21 cellular contexts compared by ENCODE assay signal in genomic region chr5:143053780-143054179, GRCh38.
A peak's percentile ranks its signal among the peaks of the same experiment; 100 is the strongest.
DNase-seq lines count a peak whose midpoint lies in the region; ATAC-seq and TF ChIP-seq lines count a peak whose summit lies in the region.
"Had no signal": no experiment of that assay in that cellular context is flagged by ENCODE, and none has a peak within 500 bp of the region (broad histone marks: within the 10 kb centered on the region; RNA-seq: fewer than 3 reads in every experiment).

No MANE protein-coding gene starts in this region.

- no peaks in the 10 kb centered on the region for H3K9me2 ChIP-seq in MM.1S (replicated peaks; ENCODE audit: insufficient read depth, low read length)

- H3F3A ChIP-seq in MM.1S (ENCODE audit: insufficient read depth, low read length): peaks cover 34% of the 10 kb centered on the region

- H3K36me3 ChIP-seq in left ventricle myocardium inferior (peaks cover 34% of the 10 kb centered on the region), MM.1S (replicated peaks; ENCODE audit: insufficient read depth, low read length) (no peaks in the 10 kb centered on the region)
- H3K36me3 ChIP-seq: colonic mucosa, pancreas had no signal

- ATAC-seq in Right ventricle myocardium inferior: no peak
- ATAC-seq in central memory CD8-positive, alpha-beta T cell (replicated peaks; ENCODE audit: extremely low read depth, poor library complexity, severe bottlenecking): no peak
- ATAC-seq: left cardiac atrium had no signal

- H3K4me1 ChIP-seq in left ventricle myocardium inferior (peaks cover 70% of the 10 kb centered on the region), MM.1S (ENCODE audit: low read length) (peaks cover 73% of the 10 kb centered on the region)
- H3K4me1 ChIP-seq: colonic mucosa had no signal

- H3K4me3 Mint-ChIP-seq in central memory CD8-positive, alpha-beta T cell: no peak overlapping the region
- H3K4me3 Mint-ChIP-seq: CD4-positive, alpha-beta T cell; HFFc6 had no signal

- H3K27me3 ChIP-seq in left ventricle myocardium inferior (ENCODE audit: low read depth): no peaks in the 10 kb centered on the region
- H3K27me3 ChIP-seq in MM.1S (replicated peaks; ENCODE audit: insufficient read depth, low read length): no peaks in the 10 kb centered on the region
- H3K27me3 ChIP-seq: colonic mucosa, pancreas had no signal

- H3K4me1 Mint-ChIP-seq in central memory CD8-positive, alpha-beta T cell: peaks cover 43% of the 10 kb centered on the region

- H3K9ac ChIP-seq in MM.1S (ENCODE audit: low read length): peak overlapping the region; percentile 33; the same call in 1 of the 2 replicates
- H3K9ac ChIP-seq: GM23248 had no signal

- peaks cover 33% of the 10 kb centered on the region for H3K36me3 Mint-ChIP-seq in central memory CD8-positive, alpha-beta T cell (ENCODE audit: insufficient read depth)

- no peaks in the 10 kb centered on the region for H3K9me3 Mint-ChIP-seq in central memory CD8-positive, alpha-beta T cell
- H3K9me3 Mint-ChIP-seq: CD4-positive, alpha-beta T cell; HFFc6 had no signal

- no peaks in the 10 kb centered on the region for H4K20me1 ChIP-seq in MM.1S (ENCODE audit: insufficient read depth, low read length)

- H2AFZ ChIP-seq in MM.1S (ENCODE audit: low read length): no peak overlapping the region
- H2AFZ ChIP-seq: GM23248 had no signal

- peak overlapping the region; percentile 82 for H3K4me2 ChIP-seq in MM.1S (ENCODE audit: low read depth, low read length)

- peak overlapping the region; percentile 88 for H3K27ac ChIP-seq in left ventricle myocardium inferior (replicated peaks)
- H3K27ac ChIP-seq in MM.1S (ENCODE audit: low read length): peak overlapping the region; percentile 87
- H3K27ac ChIP-seq: colonic mucosa, GM23248, pancreas, VCaP had no signal

- H3K27me3 Mint-ChIP-seq in central memory CD8-positive, alpha-beta T cell: no peaks in the 10 kb centered on the region
- H3K27me3 Mint-ChIP-seq: CD4-positive, alpha-beta T cell had no signal

- peak overlapping the region; percentile 62 for H3K27ac Mint-ChIP-seq in central memory CD8-positive, alpha-beta T cell (ENCODE audit: low read depth)
- H3K27ac Mint-ChIP-seq: CD4-positive, alpha-beta T cell; HFFc6 had no signal

- intact Hi-C loops in left ventricle myocardium inferior (cut with micrococcal nuclease) (no loop called here), Right ventricle myocardium inferior (cut with DNase I) (no loop called here)

- no peak for DNase-seq in left ventricle myocardium inferior
- no peak for DNase-seq in Right ventricle myocardium inferior (ENCODE audit: missing footprints)
- DNase-seq in MM.1S: no peak
- no peak for DNase-seq in central memory CD8-positive, alpha-beta T cell (ENCODE audit: low spot score in 2 of 2)
- peak; percentile 12 for DNase-seq in superior temporal gyrus (ENCODE audit: extremely low spot score)
- DNase-seq in stimulated activated CD4-positive, alpha-beta T cell treated with anti-CD3 and anti-CD28 coated beads, Interleukin-4, amount 100 ng/mL, for 1 hour: no peak
- DNase-seq in NCI-H2029 (lab: John Stamatoyannopoulos, UW): no peak
- DNase-seq: activated CD8-positive, alpha-beta memory T cell treated with anti-CD3 and anti-CD28 coated beads, Interleukin-2, amount 50 U/mL, for 48 hours; activated gamma-delta T cell treated with Interleukin-2 at 50 U/mL for 16 hours; CD4-positive, alpha-beta T cell; GM23248; HFFc6; left cardiac atrium; mammary epithelial cell; NCI-H146; NCI-H524; NK-92 treated with Interleukin-12 subunit alpha and Interleukin-12 subunit beta, amount 100 ng/mL, for 24 hours; pancreas; T-helper 9 cell had no signal

- H3K9me3 ChIP-seq in left ventricle myocardium inferior (replicated peaks) (no peaks in the 10 kb centered on the region), MM.1S (replicated peaks; ENCODE audit: insufficient read depth, low read length) (no peaks in the 10 kb centered on the region)
- H3K9me3 ChIP-seq: colonic mucosa, pancreas had no signal

- H3K4me3 ChIP-seq in left ventricle myocardium inferior (no peak overlapping the region), MM.1S (ENCODE audit: low read length) (no peak overlapping the region)
- H3K4me3 ChIP-seq: colonic mucosa, GM23248, pancreas had no signal

- H3K79me2 ChIP-seq in MM.1S (ENCODE audit: low read length): no peaks in the 10 kb centered on the region

- TF ChIP-seq CTCF in left ventricle myocardium inferior (IDR thresholded peaks at IDR 0.05; ENCODE audit: borderline replicate concordance) (no peak), MM.1S (IDR thresholded peaks at IDR 0.05; ENCODE audit: low read length) (no peak)
